26 cellular contexts compared by ENCODE assay signal in the genomic region with DNA sequence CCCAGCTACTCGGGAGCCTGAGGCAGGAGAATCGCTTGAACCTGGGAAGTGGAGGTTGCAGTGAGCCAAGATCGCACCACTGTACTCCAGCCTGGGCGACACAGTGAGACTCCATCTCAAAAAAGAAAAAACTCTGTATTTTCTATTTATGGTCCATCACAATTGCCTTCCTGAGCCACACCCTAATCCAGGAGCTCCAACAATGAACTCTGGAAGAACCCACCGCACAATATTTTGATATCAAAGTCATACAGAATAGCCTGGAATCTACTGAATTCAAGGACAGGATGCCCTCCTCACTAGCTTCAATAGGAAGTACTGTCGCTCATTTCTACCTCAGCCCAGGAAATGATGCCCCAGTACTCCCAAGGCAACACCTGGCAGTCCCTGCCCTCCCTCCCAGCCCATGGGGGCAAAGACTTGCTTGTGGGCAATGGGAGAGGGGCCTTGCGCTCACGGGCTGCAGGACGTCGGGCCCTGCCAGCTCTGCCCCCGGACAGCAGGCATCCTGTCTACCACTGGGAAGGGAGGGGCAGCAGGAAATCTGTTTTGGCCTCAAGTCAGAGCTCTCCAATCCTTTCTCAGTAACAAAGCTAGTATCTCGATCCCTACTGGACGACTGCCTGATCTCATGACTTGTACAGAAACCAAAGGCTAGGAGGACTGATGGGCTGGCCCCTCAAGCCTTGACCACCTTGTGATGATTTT.
"Had no signal": no experiment of that assay in that cellular context is flagged by ENCODE, and none has a peak within 500 bp of the region (broad histone marks: within the 10 kb centered on the region; RNA-seq: fewer than 3 reads in every experiment).

No MANE protein-coding gene starts in this region.

- H3K4me3 ChIP-seq: left lung, mucosa of descending colon, SK-N-MC, tibial artery had no signal

- H3K27ac Mint-ChIP-seq: activated B cell treated with CpG ODN at 0.5 μM for 24 hours; activated CD4-positive, alpha-beta T cell treated with anti-CD3 and anti-CD28 coated beads for 36 hours; activated naive CD8-positive, alpha-beta T cell; activated T-helper 2 cell treated with anti-CD3 and anti-CD28 coated beads, Interferon-gamma antibody, Interleukin-2, Interleukin-4, amounts not matched to agents 10 μg/mL and 5 μg/mL and 100 μg/mL, durations not matched to agents 14 hours and 24 hours and 36 hours; progenitor cell of endocrine pancreas; stimulated activated naive CD8-positive, alpha-beta T cell treated with anti-CD3 and anti-CD28 coated beads, Interleukin-15, amount 100 ng/mL, for 72 hours had no signal

- H3K4me1 ChIP-seq: left lung, tibial artery had no signal

- FAIRE-seq: bronchial epithelial cell, endometrium, frontal cortex had no signal

- H3K27me3 Mint-ChIP-seq: activated B cell treated with CpG ODN at 0.5 μM for 24 hours; activated CD4-positive, alpha-beta T cell treated with anti-CD3 and anti-CD28 coated beads for 36 hours; activated naive CD8-positive, alpha-beta T cell; progenitor cell of endocrine pancreas; stimulated activated naive CD8-positive, alpha-beta T cell treated with anti-CD3 and anti-CD28 coated beads, Interleukin-15, amount 100 ng/mL, for 72 hours; T-helper 17 cell had no signal

- H3K27ac ChIP-seq: SK-N-MC, tibial artery had no signal

- H3K27me3 ChIP-seq: left lung, tibial artery had no signal

- H3K9me3 Mint-ChIP-seq: activated B cell treated with CpG ODN at 0.5 μM for 24 hours, neural crest cell had no signal

- DNase-seq: activated B cell treated with CpG ODN at 0.5 μM for 24 hours; activated CD4-positive, alpha-beta T cell treated with anti-CD3 and anti-CD28 coated beads for 36 hours; activated CD4-positive, alpha-beta T cell treated with anti-CD3 and anti-CD28 coated beads, Interleukin-2, amount 50 U/mL, for 48 hours; activated CD8-positive, alpha-beta memory T cell treated with anti-CD3 and anti-CD28 coated beads, Interleukin-2, amount 50 U/mL, for 48 hours; activated naive CD4-positive, alpha-beta T cell; activated T-cell treated with anti-CD3 and anti-CD28 coated beads, Interleukin-2, amount 50 U/mL, for 4 hours; effector CD4-positive, alpha-beta T cell; head of caudate nucleus; mesendoderm; mucosa of descending colon; occipital lobe; stimulated activated CD4-positive, alpha-beta T cell treated with anti-CD3 and anti-CD28 coated beads, Interleukin-1b, Interleukin-23, amount 100 ng/mL, for 48 hours; stimulated activated naive CD8-positive, alpha-beta T cell treated with anti-CD3 and anti-CD28 coated beads, Interleukin-15, amount 100 ng/mL, for 72 hours; SW 1271; T-helper 17 cell; tibial artery had no signal

- H3K4me1 Mint-ChIP-seq: neural crest cell had no signal

- H3K4me3 Mint-ChIP-seq: activated B cell treated with CpG ODN at 0.5 μM for 24 hours; activated CD4-positive, alpha-beta T cell treated with anti-CD3 and anti-CD28 coated beads for 36 hours; activated naive CD8-positive, alpha-beta T cell; activated T-cell treated with anti-CD3 and anti-CD28 coated beads, Interleukin-2, amount 50 U/mL, for 4 hours; neural crest cell; stimulated activated naive CD8-positive, alpha-beta T cell treated with anti-CD3 and anti-CD28 coated beads, Interleukin-15, amount 100 ng/mL, for 72 hours; T-helper 17 cell had no signal

- H3K9me3 ChIP-seq: mucosa of descending colon, tibial artery had no signal

- ATAC-seq: activated CD4-positive, alpha-beta T cell treated with anti-CD3 and anti-CD28 coated beads for 36 hours; activated T-cell treated with anti-CD3 and anti-CD28 coated beads, Interleukin-2, amount 50 U/mL, for 4 hours; esophagus mucosa; left lung; mucosa of descending colon; stimulated activated naive CD8-positive, alpha-beta T cell treated with anti-CD3 and anti-CD28 coated beads, Interleukin-15, amount 100 ng/mL, for 72 hours; T-helper 17 cell had no signal
